ENCODE assay signal across 20 cellular contexts in the genomic region with DNA sequence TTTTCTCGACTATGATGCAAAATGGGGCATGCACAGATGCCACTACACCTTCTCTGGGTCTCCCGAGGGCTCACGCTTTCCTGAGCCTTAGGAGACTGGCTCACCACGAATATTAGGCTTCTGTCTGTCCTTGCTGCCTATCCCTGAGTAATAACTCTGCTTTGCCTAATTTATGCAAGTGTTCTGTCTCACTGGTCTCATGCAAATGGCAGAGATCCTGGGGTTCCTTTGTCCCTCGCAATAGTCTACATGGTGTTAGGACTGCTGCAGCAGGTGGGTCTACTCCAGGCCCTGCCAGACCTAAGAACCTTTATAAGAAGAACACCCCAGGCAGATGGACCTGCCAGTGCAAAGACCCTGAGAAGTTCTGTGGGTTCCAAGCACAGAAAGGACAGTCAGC.
"Had no signal": no experiment of that assay in that cellular context is flagged by ENCODE, and none has a peak within 500 bp of the region (broad histone marks: within the 10 kb centered on the region; RNA-seq: fewer than 3 reads in every experiment).

No MANE protein-coding gene starts in this region.

- H3K9me3 ChIP-seq: colonic mucosa, lower lobe of right lung, mucosa of descending colon had no signal

- H3K27ac ChIP-seq: colonic mucosa, esophagus muscularis mucosa, foreskin keratinocyte, gastroesophageal sphincter, heart left ventricle, hepatocyte, left lung, lower lobe of right lung had no signal

- DNase-seq: colonic mucosa; cortex of kidney; effector CD8-positive, alpha-beta T cell; effector memory CD8-positive, alpha-beta T cell; foreskin keratinocyte; heart left ventricle; hypothalamus; left cardiac atrium; left lung; left ventricle myocardium superior; lower lobe of right lung; mesenchymal stem cell; mucosa of descending colon; naive B cell; naive thymus-derived CD8-positive, alpha-beta T cell had no signal

- ATAC-seq: effector memory CD8-positive, alpha-beta T cell; foreskin keratinocyte; gastroesophageal sphincter; heart left ventricle; left cardiac atrium; left lung; left ventricle myocardium superior; lower lobe of right lung; mucosa of descending colon; naive thymus-derived CD8-positive, alpha-beta T cell had no signal

- H3K4me1 ChIP-seq: colonic mucosa, esophagus muscularis mucosa, gastroesophageal sphincter, left lung, lower lobe of right lung had no signal

- H3K4me3 Mint-ChIP-seq: dendritic cell treated with granulocyte-macrophage colony-stimulating factor and Interleukin-4, amounts not matched to agents 40 ng/mL and 50 ng/mL, for 4 days; effector memory CD8-positive, alpha-beta T cell; mesothelial cell of epicardium; naive B cell; naive thymus-derived CD8-positive, alpha-beta T cell had no signal

- H3K4me3 ChIP-seq: colonic mucosa, esophagus muscularis mucosa, gastroesophageal sphincter, heart left ventricle, hepatocyte, left lung, lower lobe of right lung, mucosa of descending colon had no signal

- H3K36me3 ChIP-seq: colonic mucosa, esophagus muscularis mucosa, gastroesophageal sphincter, heart left ventricle, left lung, lower lobe of right lung had no signal

- H3K4me1 Mint-ChIP-seq: naive B cell had no signal

- H3K27me3 ChIP-seq: colonic mucosa, foreskin keratinocyte, heart left ventricle, hepatocyte, left lung had no signal

- H3K27ac Mint-ChIP-seq: dendritic cell treated with granulocyte-macrophage colony-stimulating factor and Interleukin-4, amounts not matched to agents 40 ng/mL and 50 ng/mL, for 4 days; effector memory CD8-positive, alpha-beta T cell; mesothelial cell of epicardium; naive thymus-derived CD8-positive, alpha-beta T cell had no signal

- H3K27me3 Mint-ChIP-seq: naive thymus-derived CD8-positive, alpha-beta T cell had no signal
